In the genomic region with DNA sequence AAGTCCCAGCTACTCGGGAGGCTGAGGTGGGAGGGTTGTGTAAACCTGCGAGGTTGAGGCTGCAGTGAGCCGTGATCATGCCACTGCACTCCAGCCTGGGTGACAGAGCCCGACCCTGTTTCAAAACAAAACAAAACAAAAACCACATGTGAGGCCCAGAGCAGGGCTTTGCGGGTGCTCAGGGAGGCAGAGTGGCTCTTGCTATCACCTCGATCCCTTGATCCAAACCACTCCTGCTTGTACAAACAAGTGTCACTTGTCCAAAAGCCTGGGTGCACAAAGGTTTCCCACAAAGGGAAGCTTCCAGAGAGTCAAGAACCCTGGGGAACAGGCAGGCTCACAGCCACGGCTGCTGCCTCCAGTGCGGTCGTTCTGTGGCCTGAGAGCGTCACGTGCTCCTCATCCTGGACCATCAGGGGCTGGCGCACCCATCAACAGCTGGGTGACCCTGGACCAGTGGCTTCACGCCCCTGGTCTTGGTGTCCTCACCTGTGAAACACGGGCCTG, we compare ENCODE assay signal across 8 cellular contexts.
DNase-seq lines count a peak whose midpoint lies in the region; ATAC-seq and TF ChIP-seq lines count a peak whose summit lies in the region.

No MANE protein-coding gene starts in this region.

- H3K4me3 ChIP-seq in heart left ventricle = no peak overlapping the region

- H3K9me3 ChIP-seq in KOPT-K1 (ENCODE audit: insufficient read depth, low read length, poor library complexity, severe bottlenecking) (no peaks in the 10 kb centered on the region), heart left ventricle (no peaks in the 10 kb centered on the region)

- H3K27me3 ChIP-seq in heart left ventricle = no peaks in the 10 kb centered on the region

- peak; percentile 72 for DNase-seq in activated CD8-positive, alpha-beta memory T cell treated with anti-CD3 and anti-CD28 coated beads, Interleukin-2, amount 50 U/mL, for 48 hours
- DNase-seq in heart left ventricle (peak in 3 of 5 donors; percentile 49 to 74 (median 54)), LoVo (ENCODE audit: low spot score) (no peak), NCI-H446 (lab: John Stamatoyannopoulos, UW) (no peak), COR-L47 (lab: John Stamatoyannopoulos, UW) (no peak)
- DNase-seq in stimulated activated CD4-positive, alpha-beta T cell treated with anti-CD3 and anti-CD28 coated beads, Interleukin-1b, Interleukin-23, amount 100 ng/mL, for 48 hours = peak; percentile 66

- H3K27ac ChIP-seq in KOPT-K1 (ENCODE audit: low read depth, low read length, poor library complexity, severe bottlenecking) = peak overlapping the region; percentile 73
- H3K27ac ChIP-seq in heart left ventricle = peak overlapping the region in 11 of 12 donors; percentile 67 to 100 (median 86)

- intact Hi-C loops in heart left ventricle (cut with DNase I) = loop anchor here in 3 of 10 donors (2.0 to 5.0 kb wide), 3 partner anchors 19 to 41 kb away; no protein-coding TSS in a partner anchor

- 38 to 58% (median 48%) methylated on average over 12 to 14 of the region's 14 CpGs for WGBS in heart left ventricle, 4 donors

- ATAC-seq in GM18909 (IDR thresholded peaks at IDR 0.05; ENCODE audit: poor library complexity, unreplicated experiment) (peak; percentile 46), heart left ventricle (peak in 1 of 4 donors; percentile 2)

- TF ChIP-seq CTCF in heart left ventricle (IDR thresholded peaks at IDR 0.05) = no peak

- H3K36me3 ChIP-seq in KOPT-K1 (ENCODE audit: insufficient read depth, low read length) = no peaks in the 10 kb centered on the region
- no peaks in the 10 kb centered on the region for H3K36me3 ChIP-seq in heart left ventricle

- TF ChIP-seq POLR2A in heart left ventricle (IDR thresholded peaks at IDR 0.05) = no peak

- peaks cover 9 to 42% (median 35%) of the 10 kb centered on the region in 12 donors for H3K4me1 ChIP-seq in heart left ventricle

Comparison
In these comparisons a context has a peak if more than half of its experiments do, and no peak if none do; other contexts are left out.
1. DNase-seq: peak in activated CD8-positive, alpha-beta memory T cell treated with anti-CD3 and anti-CD28 coated beads, Interleukin-2, amount 50 U/mL, for 48 hours (single experiment), heart left ventricle (3 of 5) and stimulated activated CD4-positive, alpha-beta T cell treated with anti-CD3 and anti-CD28 coated beads, Interleukin-1b, Interleukin-23, amount 100 ng/mL, for 48 hours (single experiment); none in LoVo (single experiment), NCI-H446 (0 of 2) and COR-L47 (single experiment).